16 cellular contexts compared by ENCODE assay signal in genomic region chr1:200909757-200910239, GRCh38.
A peak's percentile ranks its signal among the peaks of the same experiment; 100 is the strongest.
DNase-seq lines count a peak whose midpoint lies in the region; ATAC-seq lines count a peak whose summit lies in the region.
"Had no signal": no experiment of that assay in that cellular context is flagged by ENCODE, and none has a peak within 500 bp of the region (broad histone marks: within the 10 kb centered on the region; RNA-seq: fewer than 3 reads in every experiment).

No MANE protein-coding gene starts in this region.

- no peak for DNase-seq in activated naive CD4-positive, alpha-beta T cell treated with anti-CD3 and anti-CD28 coated beads, Interleukin-2, amount 50 U/mL, for 16 hours
- DNase-seq in SKM-1 (lab: John Stamatoyannopoulos, UW; ENCODE audit: unreplicated experiment) (no peak), NCI-H1694 treated with DMSO at 0.1 percent for 48 hours (lab: John Stamatoyannopoulos, UW) (no peak), GOT3 (lab: John Stamatoyannopoulos, UW) (no peak)
- DNase-seq: BE2C; central memory CD4-positive, alpha-beta T cell; endodermal cell; hippocampal formation; NCI-H2081 treated with DMSO at 0.1 percent for 48 hours; NCI-H774; nucleus accumbens; right cardiac atrium; stimulated activated CD4-positive, alpha-beta T cell treated with anti-CD3 and anti-CD28 coated beads, Interleukin-1b, Interleukin-23, amount 100 ng/mL, for 48 hours had no signal

- ATAC-seq in GM18909 (IDR thresholded peaks at IDR 0.05; ENCODE audit: poor library complexity, unreplicated experiment) (peak; percentile 57), GM21619 (IDR thresholded peaks at IDR 0.05; ENCODE audit: unreplicated experiment) (peak; percentile 51), HG03159 (IDR thresholded peaks at IDR 0.05; ENCODE audit: unreplicated experiment) (peak; percentile 39)
- ATAC-seq: right cardiac atrium had no signal
